In genomic region chr11:76577199-76577920, GRCh38 we compare ENCODE assay signal across 9 cellular contexts.
DNase-seq lines count a peak whose midpoint lies in the region; ATAC-seq lines count a peak whose summit lies in the region.
"Had no signal": no experiment of that assay in that cellular context is flagged by ENCODE, and none has a peak within 500 bp of the region (broad histone marks: within the 10 kb centered on the region; RNA-seq: fewer than 3 reads in every experiment).

No MANE protein-coding gene starts in this region.

- H3K27me3 Mint-ChIP-seq in activated CD4-positive, alpha-beta T cell treated with anti-CD3 and anti-CD28 coated beads, Interleukin-2, amount 10 ng/mL, durations not matched to agents 7 days and 5 days: peaks cover 7% of the 10 kb centered on the region

- H3K4me1 Mint-ChIP-seq in activated CD4-positive, alpha-beta T cell treated with anti-CD3 and anti-CD28 coated beads, Interleukin-2, amount 10 ng/mL, durations not matched to agents 7 days and 5 days: no peaks in the 10 kb centered on the region

- no peak overlapping the region for H3K9ac ChIP-seq in SK-N-MC (ENCODE audit: insufficient read length)

- no peak overlapping the region for H3K4me3 ChIP-seq in SK-N-MC

- DNase-seq in EH (ENCODE audit: low read depth) (peak; percentile 93), SK-N-MC (ENCODE audit: low read depth, low spot score) (no peak), cardiac septum (ENCODE audit: low spot score) (peak; percentile 92), retina (peak; percentile 57), NCI-H2107 (lab: John Stamatoyannopoulos, UW) (no peak)
- DNase-seq in activated CD4-positive, alpha-beta T cell treated with anti-CD3 and anti-CD28 coated beads, Interleukin-2, amount 10 ng/mL, durations not matched to agents 7 days and 5 days: no peak
- DNase-seq: SIG-M5 had no signal

- POLR2A ChIA-PET in activated CD4-positive, alpha-beta T cell treated with anti-CD3 and anti-CD28 coated beads, Interleukin-2, amount 10 ng/mL, durations not matched to agents 7 days and 5 days (lab: Charles Lee): no interaction called here

- no peak for ATAC-seq in GM18519 (IDR thresholded peaks at IDR 0.05; ENCODE audit: low FRiP score, unreplicated experiment)
- no peak for ATAC-seq in HG02588 (IDR thresholded peaks at IDR 0.05; ENCODE audit: unreplicated experiment)

- CTCF ChIA-PET in activated CD4-positive, alpha-beta T cell treated with anti-CD3 and anti-CD28 coated beads, Interleukin-2, amount 10 ng/mL, durations not matched to agents 7 days and 5 days (lab: Charles Lee): interaction anchor here (0.7 to 2.4 kb wide), 2 partner anchors 8 to 397 kb away, joined by 3 to 11 read pairs; no protein-coding TSS in a partner anchor

- H3K4me3 Mint-ChIP-seq in activated CD4-positive, alpha-beta T cell treated with anti-CD3 and anti-CD28 coated beads, Interleukin-2, amount 10 ng/mL, durations not matched to agents 7 days and 5 days: no peak overlapping the region

- H3K36me3 Mint-ChIP-seq in activated CD4-positive, alpha-beta T cell treated with anti-CD3 and anti-CD28 coated beads, Interleukin-2, amount 10 ng/mL, durations not matched to agents 7 days and 5 days (ENCODE audit: low read depth): no peaks in the 10 kb centered on the region

- no peaks in the 10 kb centered on the region for H3K9me3 Mint-ChIP-seq in activated CD4-positive, alpha-beta T cell treated with anti-CD3 and anti-CD28 coated beads, Interleukin-2, amount 10 ng/mL, durations not matched to agents 7 days and 5 days

- intact Hi-C loops in cardiac septum (cut with DNase I): no loop called here

- no peaks in the 10 kb centered on the region for H3K36me3 ChIP-seq in SK-N-MC (ENCODE audit: insufficient read depth, low read length)

- H3K27ac ChIP-seq in SK-N-MC: peak overlapping the region; percentile 48; the same call in 1 of the 2 replicates

- no peak overlapping the region for H3K27ac Mint-ChIP-seq in activated CD4-positive, alpha-beta T cell treated with anti-CD3 and anti-CD28 coated beads, Interleukin-2, amount 10 ng/mL, durations not matched to agents 7 days and 5 days

- H3K9me3 ChIP-seq in SK-N-MC (ENCODE audit: low read depth, low read length): no peaks in the 10 kb centered on the region

Comparison
In these comparisons a context has a peak if more than half of its experiments do, and no peak if none do; other contexts are left out.
1. DNase-seq: peak in EH (single experiment), cardiac septum (single experiment) and retina (single experiment); none in SK-N-MC (single experiment), NCI-H2107 (single experiment) and activated CD4-positive, alpha-beta T cell treated with anti-CD3 and anti-CD28 coated beads, Interleukin-2, amount 10 ng/mL, durations not matched to agents 7 days and 5 days (single experiment).